9 cellular contexts compared by ENCODE assay signal in the genomic region with DNA sequence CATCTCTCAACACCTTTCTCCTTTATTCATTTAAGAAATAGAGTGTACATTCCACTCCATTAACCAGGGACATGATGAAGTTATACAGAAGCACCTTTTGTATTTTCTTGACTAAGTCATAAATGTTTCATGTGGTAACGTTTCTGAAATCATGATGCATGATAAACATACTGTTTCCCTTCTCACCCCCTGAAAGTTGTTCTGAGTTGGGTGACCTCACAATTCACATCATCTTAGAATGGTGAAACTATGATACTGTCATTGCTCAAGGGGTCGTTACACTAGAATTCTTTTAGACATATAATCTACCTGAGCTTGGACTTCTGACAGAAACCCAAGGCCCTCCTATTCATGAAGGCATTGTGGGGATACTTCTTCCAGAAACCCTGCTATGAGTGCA.
"Had no signal": no experiment of that assay in that cellular context is flagged by ENCODE, and none has a peak within 500 bp of the region (broad histone marks: within the 10 kb centered on the region; RNA-seq: fewer than 3 reads in every experiment).

No MANE protein-coding gene starts in this region.

- H3K9me3 Mint-ChIP-seq: HFFc6 had no signal

- H3K4me3 ChIP-seq: GM23248, HAP-1, K562 had no signal

- DNase-seq: GM23248, GOT3, H7, HFFc6, IMR-90 had no signal

- H3K9me3 ChIP-seq: HAP-1 had no signal

- H3K36me3 ChIP-seq: HAP-1 had no signal

- ATAC-seq: HCT116, K562 had no signal

- H2AFZ ChIP-seq: GM23248 had no signal

- H3K27ac ChIP-seq: GM23248, HL-60 had no signal

- H3K4me1 ChIP-seq: HAP-1 had no signal

- H3K4me3 Mint-ChIP-seq: HFFc6 had no signal

- H3K27ac Mint-ChIP-seq: HFFc6 had no signal
